In genomic region chr6:85484941-85485340, GRCh38 we compare ENCODE assay signal across 27 cellular contexts. TPM values are rescaled to one million over a fixed set of nuclear protein-coding genes. Genes with fewer than 3 reads are reported as not detected.
A peak's percentile ranks its signal among the peaks of the same experiment; 100 is the strongest.
DNase-seq lines count a peak whose midpoint lies in the region.
"Had no signal": no experiment of that assay in that cellular context is flagged by ENCODE, and none has a peak within 500 bp of the region (broad histone marks: within the 10 kb centered on the region; RNA-seq: fewer than 3 reads in every experiment).

No MANE protein-coding gene starts in this region.

- DNase-seq in G401 (ENCODE audit: low spot score) (peak; percentile 44), NCI-H1105 treated with DMSO at 0.1 percent for 48 hours (lab: John Stamatoyannopoulos, UW) (peak; percentile 60), NCI-H524 (lab: John Stamatoyannopoulos, UW) (peak; percentile 25 to 80), fibroblast of peridontal ligament (ENCODE audit: extremely low read depth) (peak; percentile 38), dedifferentiated amniotic fluid mesenchymal stem cell (ENCODE audit: extremely low spot score) (no peak), SKM-1 (lab: John Stamatoyannopoulos, UW; ENCODE audit: unreplicated experiment) (no peak), HK-2 (ENCODE audit: unreplicated experiment) (no peak)
- no peak for DNase-seq in central memory CD4-positive, alpha-beta T cell
- DNase-seq: activated CD4-positive, alpha-beta T cell treated with anti-CD3 and anti-CD28 coated beads, Interleukin-2, amount 10 ng/mL, durations not matched to agents 24 days and 14 days; activated CD8-positive, alpha-beta memory T cell treated with anti-CD3 and anti-CD28 coated beads for 24 hours; activated naive CD4-positive, alpha-beta T cell treated with anti-CD3 and anti-CD28 coated beads, Interleukin-2, amount 50 U/mL, for 16 hours; activated T-cell treated with anti-CD3 and anti-CD28 coated beads for 4 hours; CD4-positive, alpha-beta T cell; cerebellar nuclear complex; gastrocnemius medialis; HCEC 1CT; IMR-90; kidney glomerular epithelial cell; lower lobe of right lung; midbrain; naive thymus-derived CD4-positive, alpha-beta T cell; NCI-H187 treated with DMSO at 0.1 percent for 48 hours; psoas muscle; stimulated activated CD4-positive, alpha-beta T cell treated with anti-CD3 and anti-CD28 coated beads, Interleukin-4, amount 100 ng/mL, for 1 hour; stomach; T-cell; uterus had no signal

- in situ Hi-C loops in G401 (cut with HindIII; ENCODE audit: low sequenced_read_pairs): no loop called here

RNA-seq across cellular contexts. Expression of gene NT5E, which starts 35.1 kb away (rescaled TPM):
- total RNA-seq in G401 (2014; rRNA removed; shearing (Covaris generic)): 11.0 and 11.5 TPM in 2 replicates

Comparison
In these comparisons a context has a peak if more than half of its experiments do, and no peak if none do; other contexts are left out.
1. DNase-seq: peak in G401 (single experiment), NCI-H1105 treated with DMSO at 0.1 percent for 48 hours (single experiment), NCI-H524 (2 of 2) and fibroblast of peridontal ligament (single experiment); none in central memory CD4-positive, alpha-beta T cell (single experiment), dedifferentiated amniotic fluid mesenchymal stem cell (single experiment), SKM-1 (single experiment) and HK-2 (single experiment).